Comparison of ENCODE assay signal across 10 cellular contexts in genomic region chr1:22143586-22144033, GRCh38. TPM values are rescaled to one million over a fixed set of nuclear protein-coding genes. Genes with fewer than 3 reads are reported as not detected.
DNase-seq lines count a peak whose midpoint lies in the region; ATAC-seq and TF ChIP-seq lines count a peak whose summit lies in the region.
"Had no signal": no experiment of that assay in that cellular context is flagged by ENCODE, and none has a peak within 500 bp of the region (broad histone marks: within the 10 kb centered on the region; RNA-seq: fewer than 3 reads in every experiment).

No MANE protein-coding gene starts in this region.

- peaks cover 0 to 14% of the 10 kb centered on the region in 2 donors for H3K4me1 ChIP-seq in breast epithelium
- peaks cover 11 to 29% (median 18%) of the 10 kb centered on the region in 4 donors for H3K4me1 ChIP-seq in upper lobe of left lung

- no peak overlapping the region for H3K27ac Mint-ChIP-seq in activated T-cell treated with anti-CD3 and anti-CD28 coated beads, Interleukin-2, amount 50 U/mL, for 72 hours
- peak overlapping the region; percentile 33 for H3K27ac Mint-ChIP-seq in memory B cell

- intact Hi-C loops in breast epithelium (cut with DNase I; ENCODE audit: low total_unique reads): no loop called here

- no peak for TF ChIP-seq EP300 in upper lobe of left lung (IDR thresholded peaks at IDR 0.05)

- TF ChIP-seq POLR2A in breast epithelium (IDR thresholded peaks at IDR 0.05) (no peak), upper lobe of left lung (IDR thresholded peaks at IDR 0.05) (no peak)

- peaks cover 0 to 3% of the 10 kb centered on the region in 2 donors for H3K36me3 Mint-ChIP-seq in activated T-cell treated with anti-CD3 and anti-CD28 coated beads, Interleukin-2, amount 50 U/mL, for 72 hours (ENCODE audit: insufficient read depth in 2 of 2)
- no peaks in the 10 kb centered on the region for H3K36me3 Mint-ChIP-seq in memory B cell

- DNase-seq in activated T-cell treated with anti-CD3 and anti-CD28 coated beads, Interleukin-2, amount 50 U/mL, for 72 hours: no peak
- DNase-seq in activated T-cell treated with anti-CD3 and anti-CD28 coated beads, Interleukin-2, amount 50 U/mL, for 1 hour: no peak
- DNase-seq in breast epithelium (ENCODE audit: low spot score in 2 of 2): no peak
- DNase-seq in memory B cell (ENCODE audit: low spot score in 2 of 2): no peak
- peak in 1 of 2 donors; percentile 84 for DNase-seq in upper lobe of left lung
- DNase-seq in NCI-H2107 (lab: John Stamatoyannopoulos, UW): no peak
- DNase-seq in substantia nigra (lab: John Stamatoyannopoulos, UW): no peak
- DNase-seq: activated CD4-positive, CD25-positive, alpha-beta regulatory T cell treated with anti-CD3 and anti-CD28 coated beads, Interleukin-2, amount 50 U/mL, for 72 hours; DND-41 had no signal

- H3K9me3 ChIP-seq in breast epithelium (no peaks in the 10 kb centered on the region), upper lobe of left lung (no peaks in the 10 kb centered on the region)

- TF ChIP-seq CTCF in breast epithelium (IDR thresholded peaks at IDR 0.05) (no peak), upper lobe of left lung (IDR thresholded peaks at IDR 0.05) (no peak)

- peaks cover 67% of the 10 kb centered on the region for H3K27me3 Mint-ChIP-seq in activated T-cell treated with anti-CD3 and anti-CD28 coated beads, Interleukin-2, amount 50 U/mL, for 72 hours (ENCODE audit: low read depth)
- H3K27me3 Mint-ChIP-seq in memory B cell: peaks cover 24% of the 10 kb centered on the region

- H3K4me1 Mint-ChIP-seq in activated T-cell treated with anti-CD3 and anti-CD28 coated beads, Interleukin-2, amount 50 U/mL, for 72 hours (ENCODE audit: low read depth): peaks cover 6% of the 10 kb centered on the region
- H3K4me1 Mint-ChIP-seq in memory B cell: peaks cover 5% of the 10 kb centered on the region

- WGBS in upper lobe of left lung, 2 donors: 19 to 78% methylated on average over 1 to 8 of the region's 27 CpGs

- peak in 1 of 2 donors; percentile 3 for ATAC-seq in activated T-cell treated with anti-CD3 and anti-CD28 coated beads, Interleukin-2, amount 50 U/mL, for 72 hours (replicated peaks in 1 of 2)
- ATAC-seq in memory B cell (ENCODE audit: low read depth): no peak
- peak in 1 of 2 donors; percentile 2 for ATAC-seq in upper lobe of left lung (ENCODE audit: low FRiP score in 2 of 2)
- no peak for ATAC-seq in GM19023 (IDR thresholded peaks at IDR 0.05; ENCODE audit: unreplicated experiment)

- H3K27ac ChIP-seq in breast epithelium (peak overlapping the region in 1 of 2 donors; percentile 62), upper lobe of left lung (peak overlapping the region in 2 of 4 donors; percentile 19 to 77), substantia nigra (ENCODE audit: low read depth, low read length, poor library complexity, severe bottlenecking) (no peak overlapping the region)

- H3K4me3 Mint-ChIP-seq in activated T-cell treated with anti-CD3 and anti-CD28 coated beads, Interleukin-2, amount 50 U/mL, for 72 hours: peak overlapping the region; percentile 68 to 82
- H3K4me3 Mint-ChIP-seq in memory B cell: peak overlapping the region; percentile 89

- no peaks in the 10 kb centered on the region for H3K27me3 ChIP-seq in breast epithelium
- H3K27me3 ChIP-seq in upper lobe of left lung: peaks cover 0 to 22% (median 6%) of the 10 kb centered on the region in 4 donors

- H3K36me3 ChIP-seq in breast epithelium (no peaks in the 10 kb centered on the region), upper lobe of left lung (no peaks in the 10 kb centered on the region)

- no peaks in the 10 kb centered on the region for H3K9me3 Mint-ChIP-seq in activated T-cell treated with anti-CD3 and anti-CD28 coated beads, Interleukin-2, amount 50 U/mL, for 72 hours
- H3K9me3 Mint-ChIP-seq in memory B cell: no peaks in the 10 kb centered on the region

- H3K4me3 ChIP-seq in breast epithelium (peak overlapping the region; percentile 29 to 80 (median 60)), upper lobe of left lung (peak overlapping the region in 3 of 4 donors; percentile 50 to 58 (median 57))

RNA-seq across cellular contexts. Expression of gene WNT4, which starts 0.7 kb away (rescaled TPM):
- not detected for total RNA-seq in activated T-cell treated with anti-CD3 and anti-CD28 coated beads, Interleukin-2, amount 50 U/mL, for 72 hours
- total RNA-seq in breast epithelium (1 to 10 TPM in 2 of 3 donors, not detected in 1; 1.6 to 3.1 TPM), upper lobe of left lung (1 to 10 TPM; 1.0 to 3.2 (median 2.0) TPM)
